Comparison of ENCODE assay signal across 17 cellular contexts in the genomic region with DNA sequence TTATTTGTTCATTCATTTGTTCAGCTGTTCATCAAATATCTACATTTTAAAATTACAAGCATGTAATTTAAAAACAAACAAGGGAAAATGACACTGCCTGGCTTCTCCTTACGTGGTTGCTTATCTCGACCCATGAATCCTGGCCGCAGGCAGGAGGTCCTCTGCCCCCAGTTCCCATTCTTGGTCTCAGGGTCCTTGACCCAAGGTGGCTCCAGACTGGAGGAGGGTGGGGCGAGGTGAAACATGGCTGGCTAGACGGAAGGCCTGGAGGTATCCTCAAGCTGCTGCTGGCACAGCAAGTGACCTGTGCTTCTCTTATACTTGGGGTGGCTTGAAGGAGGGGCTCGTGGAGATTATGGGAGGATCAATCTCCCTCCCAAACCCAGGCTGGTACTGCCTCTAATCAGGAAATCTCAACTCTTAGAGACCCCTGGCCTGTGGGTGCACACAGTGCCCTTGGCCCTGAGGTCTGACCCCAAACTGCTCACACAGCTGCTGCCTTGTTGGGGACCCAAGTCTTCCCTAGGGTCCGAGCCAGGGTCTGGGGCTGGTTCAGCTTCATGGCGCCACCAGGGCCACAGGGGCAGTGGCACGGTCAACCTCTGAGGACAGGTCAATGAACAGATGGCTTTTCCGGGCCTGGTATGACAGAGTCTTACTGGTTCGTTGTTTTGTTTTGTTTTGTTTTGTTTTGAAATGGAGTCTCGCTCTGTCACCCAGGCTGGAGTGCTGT.
DNase-seq lines count a peak whose midpoint lies in the region; ATAC-seq and TF ChIP-seq lines count a peak whose summit lies in the region.
"Had no signal": no experiment of that assay in that cellular context is flagged by ENCODE, and none has a peak within 500 bp of the region (broad histone marks: within the 10 kb centered on the region; RNA-seq: fewer than 3 reads in every experiment).

No MANE protein-coding gene starts in this region.

- peaks cover 0 to 15% (median 2%) of the 10 kb centered on the region in 4 donors for H3K4me1 ChIP-seq in right lobe of liver
- H3K4me1 ChIP-seq: HAP-1, SJSA1 had no signal

- peak overlapping the region; percentile 69 for H3K27ac Mint-ChIP-seq in progenitor cell of endocrine pancreas
- H3K27ac Mint-ChIP-seq: B cell; CD8-positive, alpha-beta T cell had no signal

- peaks cover 3% of the 10 kb centered on the region for H3K27me3 Mint-ChIP-seq in progenitor cell of endocrine pancreas

- H3K4me1 Mint-ChIP-seq in progenitor cell of endocrine pancreas (ENCODE audit: low read depth) = peaks cover 2% of the 10 kb centered on the region

- 51% methylated on average over 5 of the region's 12 CpGs for WGBS in right lobe of liver (ENCODE audit: insufficient coverage, low coverage, low lambda C conversion rate, missing lambda C conversion rate)

- TF ChIP-seq CTCF in WERI-Rb-1 (IDR thresholded peaks at IDR 0.05; ENCODE audit: low read depth, low read length) = no peak
- no peak for TF ChIP-seq CTCF in right lobe of liver (IDR thresholded peaks at IDR 0.05)
- TF ChIP-seq CTCF in progenitor cell of endocrine pancreas (IDR thresholded peaks at IDR 0.05; ENCODE audit: unreplicated experiment) = no peak

- no peak for TF ChIP-seq POLR2A in right lobe of liver (IDR thresholded peaks at IDR 0.05)

- intact Hi-C loops in right lobe of liver (cut with DNase I) = no loop called here

- in situ Hi-C loops in G401 (cut with HindIII; ENCODE audit: low sequenced_read_pairs) = no loop called here

- peaks cover 6% of the 10 kb centered on the region for H3K36me3 Mint-ChIP-seq in progenitor cell of endocrine pancreas (ENCODE audit: insufficient read depth)
- H3K36me3 Mint-ChIP-seq: CD8-positive, alpha-beta T cell had no signal

- H3K27ac ChIP-seq in WERI-Rb-1 (no peak overlapping the region), right lobe of liver (no peak overlapping the region)
- H3K27ac ChIP-seq: 22Rv1, PC-9, SJSA1 had no signal

- H3K4me3 Mint-ChIP-seq in progenitor cell of endocrine pancreas (ENCODE audit: low read depth) = no peak overlapping the region
- H3K4me3 Mint-ChIP-seq: B cell had no signal

- peak; percentile 53 for DNase-seq in NCI-H748 (lab: John Stamatoyannopoulos, UW; ENCODE audit: unreplicated experiment)
- no peak for DNase-seq in NCI-H748 treated with DMSO at 0.1 percent for 48 hours (lab: John Stamatoyannopoulos, UW)
- peak; percentile 26 for DNase-seq in WERI-Rb-1
- no peak for DNase-seq in right lobe of liver
- DNase-seq in progenitor cell of endocrine pancreas (ENCODE audit: low spot score, unreplicated experiment) = no peak
- no peak for DNase-seq in G401 (ENCODE audit: low spot score)
- no peak for DNase-seq in GDM1 (lab: John Stamatoyannopoulos, UW)
- DNase-seq: CD8-positive, alpha-beta T cell; NCI-H187; NCI-H446; NCI-H774; PC-9 had no signal

- H3K36me3 ChIP-seq in WERI-Rb-1 (no peaks in the 10 kb centered on the region), right lobe of liver (no peaks in the 10 kb centered on the region)
- H3K36me3 ChIP-seq: HAP-1, SJSA1 had no signal

- H3K9me3 ChIP-seq in WERI-Rb-1 (ENCODE audit: severe bottlenecking) (no peaks in the 10 kb centered on the region), right lobe of liver (no peaks in the 10 kb centered on the region)
- H3K9me3 ChIP-seq: HAP-1, SJSA1 had no signal

- no peaks in the 10 kb centered on the region for H3K9me3 Mint-ChIP-seq in progenitor cell of endocrine pancreas (ENCODE audit: low read depth)
- H3K9me3 Mint-ChIP-seq: CD8-positive, alpha-beta T cell had no signal

- H3K27me3 ChIP-seq in WERI-Rb-1 (ENCODE audit: insufficient read depth, low read depth, severe bottlenecking) (no peaks in the 10 kb centered on the region), right lobe of liver (no peaks in the 10 kb centered on the region)
- H3K27me3 ChIP-seq: SJSA1 had no signal

- H3K4me3 ChIP-seq in WERI-Rb-1 (ENCODE audit: low read depth, low read length) (no peak overlapping the region), right lobe of liver (peak overlapping the region in 1 of 3 donors; percentile 28)
- H3K4me3 ChIP-seq: HAP-1, PC-9, SJSA1 had no signal

- ATAC-seq in right lobe of liver (peak; percentile 34 to 48 (median 39)), GM21528 (IDR thresholded peaks at IDR 0.05; ENCODE audit: low FRiP score, unreplicated experiment) (no peak)
- ATAC-seq: CD8-positive, alpha-beta T cell had no signal

Comparison
In these comparisons a context has a peak if more than half of its experiments do, and no peak if none do; other contexts are left out.
1. DNase-seq: peak in NCI-H748 (single experiment) and WERI-Rb-1 (single experiment); none in NCI-H748 treated with DMSO at 0.1 percent for 48 hours (single experiment), right lobe of liver (0 of 3), progenitor cell of endocrine pancreas (single experiment), G401 (single experiment) and GDM1 (single experiment).